ENCODE assay signal across 10 cellular contexts in genomic region chr2:239257511-239257937, GRCh38.
DNase-seq lines count a peak whose midpoint lies in the region; ATAC-seq, FAIRE-seq and TF ChIP-seq lines count a peak whose summit lies in the region.
"Had no signal": no experiment of that assay in that cellular context is flagged by ENCODE, and none has a peak within 500 bp of the region (broad histone marks: within the 10 kb centered on the region; RNA-seq: fewer than 3 reads in every experiment).

No MANE protein-coding gene starts in this region.

- no peak overlapping the region for H3K9ac ChIP-seq in endothelial cell of umbilical vein (replicated peaks; ENCODE audit: extremely low read depth, insufficient read depth, low read length)

- no peaks in the 10 kb centered on the region for H3K9me3 ChIP-seq in endothelial cell of umbilical vein (replicated peaks; ENCODE audit: control insufficient read depth, insufficient read depth, low read length)

- peaks cover 10% of the 10 kb centered on the region for H3K36me3 Mint-ChIP-seq in activated T-cell treated with anti-CD3 and anti-CD28 coated beads, Interleukin-2, amount 50 U/mL, for 4 hours (ENCODE audit: insufficient read depth)
- H3K36me3 Mint-ChIP-seq in stimulated activated naive CD8-positive, alpha-beta T cell treated with anti-CD3 and anti-CD28 coated beads, Interleukin-15, Interleukin-2, amounts not matched to agents 100 ng/mL and 50 ng/mL, for 24 hours (ENCODE audit: low read depth), result peaks cover 8% of the 10 kb centered on the region
- H3K36me3 Mint-ChIP-seq: IgD-negative memory B cell had no signal

- CTCF ChIA-PET in endothelial cell of umbilical vein (lab: Charles Lee), result interaction anchor here (0.7 to 1.0 kb wide), 2 partner anchors 10 to 887 kb away, joined by 3 to 4 read pairs; no protein-coding TSS in a partner anchor

- H3K27me3 ChIP-seq in endothelial cell of umbilical vein (ENCODE audit: control insufficient read depth in 2 of 2, insufficient read depth in 2 of 2, low read length in 2 of 2), result no peaks in the 10 kb centered on the region

- H3K27ac Mint-ChIP-seq in stimulated activated naive CD8-positive, alpha-beta T cell treated with anti-CD3 and anti-CD28 coated beads, Interleukin-15, Interleukin-2, amounts not matched to agents 100 ng/mL and 50 ng/mL, for 24 hours, result peak overlapping the region; percentile 37
- H3K27ac Mint-ChIP-seq: IgD-negative memory B cell had no signal

- TF ChIP-seq CTCF in endothelial cell of umbilical vein (IDR thresholded peaks at IDR 0.05; ENCODE audit: extremely low read depth in 1 of 2, insufficient read depth in 1 of 2, low read depth in 1 of 2, low read length in 2 of 2), result no peak

- H4K20me1 ChIP-seq in endothelial cell of umbilical vein (replicated peaks; ENCODE audit: control insufficient read depth, extremely low read depth, insufficient read depth, low read length), result no peaks in the 10 kb centered on the region

- H3K27me3 Mint-ChIP-seq in activated T-cell treated with anti-CD3 and anti-CD28 coated beads, Interleukin-2, amount 50 U/mL, for 4 hours (ENCODE audit: low read depth), result no peaks in the 10 kb centered on the region
- no peaks in the 10 kb centered on the region for H3K27me3 Mint-ChIP-seq in stimulated activated naive CD8-positive, alpha-beta T cell treated with anti-CD3 and anti-CD28 coated beads, Interleukin-15, Interleukin-2, amounts not matched to agents 100 ng/mL and 50 ng/mL, for 24 hours

- peaks cover 10% of the 10 kb centered on the region for H3K4me1 ChIP-seq in endothelial cell of umbilical vein (ENCODE audit: control insufficient read depth, extremely low read depth, insufficient read depth, low read length)

- intact Hi-C loops in endothelial cell of umbilical vein (cut with micrococcal nuclease), result no loop called here

- H3K27ac ChIP-seq in endothelial cell of umbilical vein (ENCODE audit: insufficient read depth, low read depth, low read length), result no peak overlapping the region

- no peak overlapping the region for H3K4me3 ChIP-seq in endothelial cell of umbilical vein (replicated peaks in 1 of 3; ENCODE audit: insufficient read depth in 1 of 3, low read depth in 1 of 3, low read length in 3 of 3)

- BruUV-seq in endothelial cell of umbilical vein (replicated peaks; lab: Mats Ljungman, UMichigan), result no TSS peak

- dilution Hi-C loops in endothelial cell of umbilical vein (cut with MboI; ENCODE audit: extremely low pct_ligation_motif_present, low sequenced_read_pairs), result no loop called here

- ATAC-seq in activated T-cell treated with anti-CD3 and anti-CD28 coated beads, Interleukin-2, amount 50 U/mL, for 4 hours, result peak; percentile 63 to 74
- ATAC-seq in GM19397 (IDR thresholded peaks at IDR 0.05; ENCODE audit: unreplicated experiment) (no peak), GM21515 (IDR thresholded peaks at IDR 0.05; ENCODE audit: unreplicated experiment) (no peak)

- no peak overlapping the region for H2AFZ ChIP-seq in endothelial cell of umbilical vein (ENCODE audit: low read depth, low read length)

- no peak for TF ChIP-seq POLR2A in endothelial cell of umbilical vein (IDR thresholded peaks at IDR 0.05; ENCODE audit: low read depth, low read length)

- H3K9me1 ChIP-seq in endothelial cell of umbilical vein (replicated peaks; ENCODE audit: control insufficient read depth, extremely low read depth, insufficient read depth, low read length), result no peaks in the 10 kb centered on the region

- peak overlapping the region; percentile 23 for H3K4me2 ChIP-seq in endothelial cell of umbilical vein (ENCODE audit: insufficient read depth, low read length)

- no peaks in the 10 kb centered on the region for H3K79me2 ChIP-seq in endothelial cell of umbilical vein (ENCODE audit: control insufficient read depth, insufficient read depth, low read length)

- POLR2A ChIA-PET in endothelial cell of umbilical vein (lab: Charles Lee), result no interaction called here

- peaks cover 93% of the 10 kb centered on the region for H3K4me1 Mint-ChIP-seq in activated T-cell treated with anti-CD3 and anti-CD28 coated beads, Interleukin-2, amount 50 U/mL, for 4 hours (ENCODE audit: low read depth)
- peaks cover 96% of the 10 kb centered on the region for H3K4me1 Mint-ChIP-seq in stimulated activated naive CD8-positive, alpha-beta T cell treated with anti-CD3 and anti-CD28 coated beads, Interleukin-15, Interleukin-2, amounts not matched to agents 100 ng/mL and 50 ng/mL, for 24 hours (ENCODE audit: low read depth)

- H3K9me3 Mint-ChIP-seq in activated T-cell treated with anti-CD3 and anti-CD28 coated beads, Interleukin-2, amount 50 U/mL, for 4 hours, result peaks cover 10% of the 10 kb centered on the region
- peaks cover 7% of the 10 kb centered on the region for H3K9me3 Mint-ChIP-seq in stimulated activated naive CD8-positive, alpha-beta T cell treated with anti-CD3 and anti-CD28 coated beads, Interleukin-15, Interleukin-2, amounts not matched to agents 100 ng/mL and 50 ng/mL, for 24 hours

- peak; percentile 91 for FAIRE-seq in endothelial cell of umbilical vein (lab: Jason Lieb, UNC)

- no peak for DNase-seq in activated T-cell treated with anti-CD3 and anti-CD28 coated beads, Interleukin-2, amount 50 U/mL, for 4 hours
- DNase-seq in activated T-cell treated with anti-CD3 and anti-CD28 coated beads for 4 hours, result no peak
- peak; percentile 91 for DNase-seq in RPMI7951 (ENCODE audit: low read depth)
- DNase-seq in endothelial cell of umbilical vein (ENCODE audit: low read depth, low spot score), result peak; percentile 52
- no peak for DNase-seq in activated gamma-delta T cell treated with Interleukin-2 at 50 U/mL for 16 hours
- DNase-seq: occipital lobe had no signal

- no peaks in the 10 kb centered on the region for H3K36me3 ChIP-seq in endothelial cell of umbilical vein (ENCODE audit: control insufficient read depth in 2 of 2, extremely low read depth in 1 of 2, insufficient read depth in 2 of 2, low read length in 2 of 2)

- peak overlapping the region; percentile 1 for H3K4me3 Mint-ChIP-seq in activated T-cell treated with anti-CD3 and anti-CD28 coated beads, Interleukin-2, amount 50 U/mL, for 4 hours
- peak overlapping the region; percentile 29 for H3K4me3 Mint-ChIP-seq in stimulated activated naive CD8-positive, alpha-beta T cell treated with anti-CD3 and anti-CD28 coated beads, Interleukin-15, Interleukin-2, amounts not matched to agents 100 ng/mL and 50 ng/mL, for 24 hours

TF ChIP-seq in endothelial cell of umbilical vein, 7 proteins besides CTCF, POLR2A, EP300 and RAD21:
- TF ChIP-seq JUN (IDR thresholded peaks at IDR 0.05; ENCODE audit: borderline replicate concordance, insufficient read depth, insufficient read length, low read depth) (peak; percentile 96), GATA2 (IDR thresholded peaks at IDR 0.05; ENCODE audit: insufficient read depth, insufficient read length, low read depth, low read length) (no peak), FOS (IDR thresholded peaks at IDR 0.05; ENCODE audit: borderline replicate concordance, insufficient read depth, low read length) (peak; percentile 89), EZH2 (IDR thresholded peaks at IDR 0.05; ENCODE audit: borderline replicate concordance, low read depth, low read length, severe bottlenecking) (no peak), MYC (IDR thresholded peaks at IDR 0.05; ENCODE audit: low read depth, low read length) (no peak), POLR2AphosphoS5 (IDR thresholded peaks at IDR 0.05; ENCODE audit: insufficient read depth, low read depth, low read length) (no peak), MAX (IDR thresholded peaks at IDR 0.05; ENCODE audit: insufficient read depth, insufficient read length) (no peak)

Comparison
In these comparisons a context has a peak if more than half of its experiments do, and no peak if none do; other contexts are left out.
1. ATAC-seq: peak in activated T-cell treated with anti-CD3 and anti-CD28 coated beads, Interleukin-2, amount 50 U/mL, for 4 hours (2 of 2); none in GM19397 (single experiment) and GM21515 (single experiment).
2. DNase-seq: peak in RPMI7951 (single experiment) and endothelial cell of umbilical vein (single experiment); none in activated T-cell treated with anti-CD3 and anti-CD28 coated beads, Interleukin-2, amount 50 U/mL, for 4 hours (single experiment), activated T-cell treated with anti-CD3 and anti-CD28 coated beads for 4 hours (single experiment) and activated gamma-delta T cell treated with Interleukin-2 at 50 U/mL for 16 hours (single experiment).